ENCODE assay signal across 18 cellular contexts in genomic region chr11:66330931-66331330, GRCh38. TPM values are rescaled to one million over a fixed set of nuclear protein-coding genes. Genes with fewer than 3 reads are reported as not detected.
"Had no signal": no experiment of that assay in that cellular context is flagged by ENCODE, and none has a peak within 500 bp of the region (broad histone marks: within the 10 kb centered on the region; RNA-seq: fewer than 3 reads in every experiment).

No MANE protein-coding gene starts in this region.

- H3K4me3 ChIP-seq: stomach, vagina had no signal

- H3K27ac ChIP-seq: stomach, vagina had no signal

- H3K27me3 ChIP-seq: stomach, vagina had no signal

- DNase-seq: activated CD4-positive, alpha-beta T cell treated with anti-CD3 and anti-CD28 coated beads, Interleukin-2, amount 10 ng/mL, durations not matched to agents 24 days and 14 days; activated CD8-positive, alpha-beta T cell treated with anti-CD3 and anti-CD28 coated beads for 36 hours; activated naive CD4-positive, alpha-beta T cell; activated T-cell treated with anti-CD3 and anti-CD28 coated beads, Interleukin-2, amount 50 U/mL, for 1 hour; anterior cingulate cortex; cortex of kidney; effector CD4-positive, alpha-beta T cell; hippocampal formation; occipital lobe; retina; stimulated activated CD4-positive, alpha-beta T cell treated with anti-CD3 and anti-CD28 coated beads, Interleukin-15, amount 100 ng/mL, for 24 hours; stimulated activated CD4-positive, alpha-beta T cell treated with anti-CD3 and anti-CD28 coated beads, Interleukin-2, amount 100 ng/mL, for 48 hours; stomach; trophoblast cell had no signal

- FAIRE-seq: endothelial cell of umbilical vein, keratinocyte had no signal

- H3K9me3 ChIP-seq: stomach, vagina had no signal

RNA-seq across cellular contexts. Expression of gene CD248, which starts 14.1 kb away (rescaled TPM):
- polyA plus RNA-seq: neural cell had no signal

RNA-seq across cellular contexts. Expression of gene TMEM151A, which starts 39.2 kb away (rescaled TPM):
- polyA plus RNA-seq: endothelial cell of umbilical vein, keratinocyte had no signal
